Comparison of ENCODE assay signal across 8 cellular contexts in genomic region chr10:132571565-132572544, GRCh38. TPM values are rescaled to one million over a fixed set of nuclear protein-coding genes. Genes with fewer than 3 reads are reported as not detected.
A peak's percentile ranks its signal among the peaks of the same experiment; 100 is the strongest.
DNase-seq lines count a peak whose midpoint lies in the region; ATAC-seq, FAIRE-seq and TF ChIP-seq lines count a peak whose summit lies in the region.

No MANE protein-coding gene starts in this region.

- H3K9me3 Mint-ChIP-seq in stimulated activated naive B cell treated with anti-CD40 and anti-IgM and Interleukin-4, amounts not matched to agents 10 μg/mL and 1 μg/mL and 100 μg/mL, for 72 hours, result no peaks in the 10 kb centered on the region

- no peaks in the 10 kb centered on the region for H3K9me3 ChIP-seq in GM12878 (replicated peaks; ENCODE audit: control insufficient read depth, insufficient read depth, low read length)

- H3K36me3 ChIP-seq in GM12878 (ENCODE audit: control insufficient read depth in 2 of 2, insufficient read depth in 2 of 2, low read length in 1 of 2), result no peaks in the 10 kb centered on the region; a peak in 1 of 4 replicates

- no peak; the same call in 1 of the 2 replicates for TF ChIP-seq POLR2A in GM12878 (IDR thresholded peaks at IDR 0.05; ENCODE audit: low read depth, low read length)

- H2AFZ ChIP-seq in GM12878 (ENCODE audit: control insufficient read depth, low read depth, low read length), result no peak overlapping the region

- SMC1A ChIA-PET in GM12878 (lab: Charles Lee; ENCODE audit: uncharacterized antibody, unreplicated experiment), result interaction anchor here (0.6 to 3.5 kb wide), 20 partner anchors 8 to 261 kb away, joined by 3 to 62 read pairs (median 6); no protein-coding TSS in a partner anchor

- H3K4me3 Mint-ChIP-seq in stimulated activated naive B cell treated with anti-CD40 and anti-IgM and Interleukin-4, amounts not matched to agents 10 μg/mL and 1 μg/mL and 100 μg/mL, for 72 hours, result no peak overlapping the region

- H3K4me1 ChIP-seq in GM12878 (ENCODE audit: control insufficient read depth, insufficient read depth, low read length), result peaks cover 49% of the 10 kb centered on the region

- POLR2A ChIA-PET in GM12878 (lab: Charles Lee), result interaction anchor here (0.9 to 3.2 kb wide), 10 partner anchors 9 to 818 kb away, joined by 3 to 29 read pairs (median 6); partner anchors contain the start of gene INPP5A

- TF ChIP-seq EP300 in GM12878 (IDR thresholded peaks at IDR 0.05; ENCODE audit: borderline replicate concordance in 1 of 2, control insufficient read depth in 1 of 2, low read depth in 2 of 2, low read length in 2 of 2), result peak; percentile 78 to 84

- no peak overlapping the region for H3K27ac Mint-ChIP-seq in stimulated activated naive B cell treated with anti-CD40 and anti-IgM and Interleukin-4, amounts not matched to agents 10 μg/mL and 1 μg/mL and 100 μg/mL, for 72 hours

- peaks cover 4 to 28% of the 10 kb centered on the region in 2 donors for H3K4me1 Mint-ChIP-seq in stimulated activated naive B cell treated with anti-CD40 and anti-IgM and Interleukin-4, amounts not matched to agents 10 μg/mL and 1 μg/mL and 100 μg/mL, for 72 hours

- RAD21 ChIA-PET in GM12878 (lab: Charles Lee; ENCODE audit: unreplicated experiment), result interaction anchor here (0.7 to 3.6 kb wide), 19 partner anchors 8 to 807 kb away, joined by 3 to 91 read pairs (median 4); partner anchors contain the start of gene PAOX

- no peak for TF ChIP-seq CTCF in GM12878 (IDR thresholded peaks at IDR 0.05 in 2 of 3, conservative IDR thresholded peaks at IDR 0.05 in 1 of 3; ENCODE audit: control insufficient read depth in 2 of 3, extremely low read depth in 1 of 3, insufficient read depth in 1 of 3, low read depth in 3 of 3, low read length in 3 of 3)

- no peaks in the 10 kb centered on the region for H3K27me3 ChIP-seq in GM12878 (replicated peaks in 1 of 2; ENCODE audit: control insufficient read depth in 2 of 2, insufficient read depth in 2 of 2, low read length in 1 of 2)

- H3K27ac ChIP-seq in GM12878 (ENCODE audit: control insufficient read depth, insufficient read depth), result peak overlapping the region; percentile 66

- H3K36me3 Mint-ChIP-seq in stimulated activated naive B cell treated with anti-CD40 and anti-IgM and Interleukin-4, amounts not matched to agents 10 μg/mL and 1 μg/mL and 100 μg/mL, for 72 hours, result peaks cover 0 to 2% of the 10 kb centered on the region in 2 donors

- 5% methylated on average over 24 of the region's 24 CpGs for WGBS in GM12878 (ENCODE audit: insufficient coverage, insufficient replicate concordance, low lambda C conversion rate, missing lambda C conversion rate)

- ATAC-seq in GM21367 (IDR thresholded peaks at IDR 0.05; ENCODE audit: unreplicated experiment), result peak; percentile 67
- peak; percentile 64 for ATAC-seq in HG03571 (IDR thresholded peaks at IDR 0.05; ENCODE audit: unreplicated experiment)
- ATAC-seq in GM12878, result peak; percentile 67
- ATAC-seq in left colon, result peak; percentile 37
- peak; percentile 74 to 77 for ATAC-seq in stimulated activated naive B cell treated with anti-CD40 and anti-IgM and Interleukin-4, amounts not matched to agents 10 μg/mL and 1 μg/mL and 100 μg/mL, for 72 hours (replicated peaks)

- H3K79me2 ChIP-seq in GM12878 (ENCODE audit: control insufficient read depth, insufficient read depth, low read length), result peaks cover 4% of the 10 kb centered on the region

- peak overlapping the region; percentile 64 for H3K4me2 ChIP-seq in GM12878 (ENCODE audit: control insufficient read depth, insufficient read depth)

- H3K27me3 Mint-ChIP-seq in stimulated activated naive B cell treated with anti-CD40 and anti-IgM and Interleukin-4, amounts not matched to agents 10 μg/mL and 1 μg/mL and 100 μg/mL, for 72 hours, result no peaks in the 10 kb centered on the region

- intact Hi-C loops in GM12878 (cut with micrococcal nuclease; ENCODE audit: unreplicated experiment) (loop anchor here (1.0 to 10.0 kb wide), 5 partner anchors 8 to 247 kb away; partner anchors contain the start of gene INPP5A), left colon (cut with DNase I, micrococcal nuclease) (no loop called here)

- FAIRE-seq in GM12878 (lab: Jason Lieb, UNC), result peak; percentile 61

- no peaks in the 10 kb centered on the region for H4K20me1 ChIP-seq in GM12878 (ENCODE audit: control insufficient read depth, insufficient read depth)

- peak overlapping the region; percentile 43; the same call in 1 of the 2 replicates for H3K9ac ChIP-seq in GM12878 (ENCODE audit: control insufficient read depth, insufficient read depth, low read length)

- TF ChIP-seq RAD21 in GM12878 (IDR thresholded peaks at IDR 0.05; ENCODE audit: insufficient read depth, low read depth, low read length), result no peak

- peak overlapping the region; percentile 21; the same call in 1 of the 2 replicates for H3K4me3 ChIP-seq in GM12878

- DNase-seq in ELF-1 (ENCODE audit: low read depth, low spot score), result peak; percentile 91
- DNase-seq in SW480 (ENCODE audit: low spot score), result peak; percentile 93
- DNase-seq in GM12878 (ENCODE audit: low read depth, low spot score), result peak; percentile 95
- peak; percentile 43 to 70 for DNase-seq in left colon
- peak; percentile 96 for DNase-seq in stimulated activated naive B cell treated with anti-CD40 and anti-IgM and Interleukin-4, amounts not matched to agents 10 μg/mL and 1 μg/mL and 100 μg/mL, for 72 hours
- no peak for DNase-seq in amygdala (lab: John Stamatoyannopoulos, UW)

- CTCF ChIA-PET in GM12878 (lab: Yijun Ruan, JAX), result interaction anchor here (1.0 to 3.3 kb wide), 9 partner anchors 9 to 112 kb away, joined by 3 to 27 read pairs (median 5); no protein-coding TSS in a partner anchor

- no TSS peak for BruUV-seq in GM12878 (replicated peaks; lab: Mats Ljungman, UMichigan)

- in situ Hi-C loops in GM12878 (cut with MboI), result no loop called here

TF ChIP-seq in GM12878, 131 proteins besides CTCF, POLR2A, EP300 and RAD21 (continues in another document):
- TF ChIP-seq BRCA1 (IDR thresholded peaks at IDR 0.05; ENCODE audit: low read depth, low read length) (no peak; the same call in 1 of the 2 replicates), TCF7 (IDR thresholded peaks at IDR 0.05; ENCODE audit: borderline replicate concordance) (no peak), DPF2 (IDR thresholded peaks at IDR 0.05) (peak; percentile 90; the same call in 1 of the 2 replicates), CHD1 (IDR thresholded peaks at IDR 0.05; ENCODE audit: low read depth, low read length) (0 out of 2 replicates have a peak, but pooled peaks have one; percentile 64), RELA (IDR thresholded peaks at IDR 0.05; ENCODE audit: borderline replicate concordance, partially characterized antibody) (peak; percentile 19), SUPT20H (IDR thresholded peaks at IDR 0.05; ENCODE audit: borderline replicate concordance, control insufficient read depth, low read depth, low read length) (no peak), JUNB (IDR thresholded peaks at IDR 0.05) (peak; percentile 89), IRF3 (IDR thresholded peaks at IDR 0.05) (no peak), RFX5 (IDR thresholded peaks at IDR 0.05; ENCODE audit: low read depth, low read length) (no peak), USF2 (IDR thresholded peaks at IDR 0.05; ENCODE audit: borderline replicate concordance, low read depth, low read length) (no peak), CBX3 (IDR thresholded peaks at IDR 0.05; ENCODE audit: borderline replicate concordance, low read depth) (no peak)

RNA-seq across cellular contexts. Expression of gene INPP5A, which starts 34.3 kb away (rescaled TPM):
- 48.1 and 49.5 TPM in 2 replicates for total RNA-seq in GM12878 (2013; cell fraction: nucleolus; rRNA removed)
- 9.3 and 12.8 TPM in 2 replicates for total RNA-seq in GM12878 (2014; rRNA removed)
- total RNA-seq in GM12878 (2014; rRNA removed; fragmentation: Illumina TruSeq; extraction: Trizol), result 7.8 and 8.8 TPM in 2 replicates
- 13.3 and 15.0 TPM in 2 replicates for total RNA-seq in GM12878 (2021)
- 2.9 TPM for polyA plus RNA-seq in GM12878 (2011; ENCODE audit: low read depth)
- polyA plus RNA-seq in GM12878 (2011; rRNA removed), result 12.3 and 14.7 TPM in 2 replicates
- 11.5 and 13.5 TPM in 2 replicates for polyA plus RNA-seq in GM12878 (2011; cell fraction: cytosol; rRNA removed)
- 22.4 and 29.0 TPM in 2 replicates for polyA plus RNA-seq in GM12878 (2011; cell fraction: nucleus; rRNA removed)
- polyA plus RNA-seq in GM12878 (2012), result 3.6 and 5.4 TPM in 2 replicates
- 4.8 and 4.9 TPM in 2 replicates for polyA plus RNA-seq in GM12878 (2014; fragmentation: Illumina TruSeq; extraction: Trizol)
- 1 to 10 TPM in 1 of 2 experiments, under 1 TPM in 1; 0.52 to 1.7 TPM for polyA plus RNA-seq in GM12878 (2014; fragmentation: Nextera tagmentation; extraction: Ambion mirVana)
- 8.0 and 9.0 TPM in 2 replicates for polyA plus RNA-seq in GM12878 (2014; rRNA removed)
- under 1 TPM; 0.69 to 0.74 TPM for polyA plus RNA-seq in GM12878 (2016; fragmentation: Nextera tagmentation; extraction: Ambion mirVana)
- polyA minus RNA-seq in GM12878 (2011; rRNA and poly(A)+ RNA removed), result 18.4 and 20.3 TPM in 2 replicates
- 8.1 and 10.2 TPM in 2 replicates for polyA minus RNA-seq in GM12878 (2011; cell fraction: cytosol; rRNA and poly(A)+ RNA removed)
- polyA minus RNA-seq in GM12878 (2011; cell fraction: nucleus; rRNA and poly(A)+ RNA removed), result 27.4 and 28.0 TPM in 2 replicates
- total RNA-seq in left colon, result 10 to 100 TPM; 35.6 to 42.2 TPM

Comparison
In these comparisons a context has a peak if more than half of its experiments do, and no peak if none do; other contexts are left out.
1. DNase-seq: peak in ELF-1 (single experiment), SW480 (single experiment), GM12878 (single experiment), left colon (2 of 2) and stimulated activated naive B cell treated with anti-CD40 and anti-IgM and Interleukin-4, amounts not matched to agents 10 μg/mL and 1 μg/mL and 100 μg/mL, for 72 hours (single experiment); none in amygdala (0 of 56).
2. Peak in every context shown above with its lines, with median percentiles within 50 percentile points of each other: ATAC-seq.